In the genomic region with DNA sequence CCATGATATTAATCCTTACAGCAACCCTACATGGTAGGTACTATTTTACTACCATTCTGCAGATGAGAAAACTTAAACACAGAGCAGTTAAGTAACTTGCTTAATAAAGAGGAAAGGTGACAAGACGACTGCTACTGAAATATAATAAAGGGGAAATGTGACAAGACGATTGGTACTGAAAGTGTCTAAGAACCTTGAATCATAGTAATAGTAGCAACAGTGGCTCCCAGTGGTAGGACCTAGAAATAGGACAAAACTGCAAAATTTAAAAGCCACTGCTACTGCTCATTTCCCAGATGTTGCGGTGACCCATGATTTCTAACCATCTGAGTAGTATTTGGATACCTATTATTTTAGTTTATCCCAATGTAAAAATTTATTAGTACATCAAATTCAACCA, we compare ENCODE assay signal across 8 cellular contexts.
DNase-seq lines count a peak whose midpoint lies in the region; ATAC-seq and TF ChIP-seq lines count a peak whose summit lies in the region.

No MANE protein-coding gene starts in this region.

- no peak overlapping the region for H3K27ac Mint-ChIP-seq in HFFc6
- H3K27ac Mint-ChIP-seq in activated naive CD4-positive, alpha-beta T cell treated with anti-CD3 and anti-CD28 coated beads, Interleukin-2, amount 50 U/mL, for 72 hours = no peak overlapping the region

- H3K9ac ChIP-seq in mesendoderm (ENCODE audit: low read length) = no peak overlapping the region

- no peak overlapping the region for H3K4ac ChIP-seq in mesendoderm (ENCODE audit: low read depth, low read length)

- no peaks in the 10 kb centered on the region for H3K9me3 Mint-ChIP-seq in HFFc6
- H3K9me3 Mint-ChIP-seq in activated naive CD4-positive, alpha-beta T cell treated with anti-CD3 and anti-CD28 coated beads, Interleukin-2, amount 50 U/mL, for 72 hours = no peaks in the 10 kb centered on the region

- no peaks in the 10 kb centered on the region for H3K79me1 ChIP-seq in mesendoderm (ENCODE audit: low read length)

- DNase-seq in HFFc6 = no peak
- DNase-seq in NCI-H748 (lab: John Stamatoyannopoulos, UW; ENCODE audit: unreplicated experiment) = peak; percentile 5
- DNase-seq in mesendoderm = peak; percentile 45
- DNase-seq in cerebellar nuclear complex (lab: John Stamatoyannopoulos, UW) = no peak
- DNase-seq in activated naive CD4-positive, alpha-beta T cell treated with anti-CD3 and anti-CD28 coated beads, Interleukin-2, amount 50 U/mL, for 72 hours (ENCODE audit: low spot score in 2 of 2) = no peak
- no peak for DNase-seq in activated T-cell treated with anti-CD3 and anti-CD28 coated beads, Interleukin-2, amount 50 U/mL, for 48 hours

- H3K18ac ChIP-seq in mesendoderm (ENCODE audit: low read length) = no peak overlapping the region

- H3K4me1 Mint-ChIP-seq in HFFc6 (ENCODE audit: low read depth) = no peaks in the 10 kb centered on the region

- peak; percentile 49 for ATAC-seq in GM18508 (IDR thresholded peaks at IDR 0.05; ENCODE audit: insufficient read depth, unreplicated experiment)
- no peak for ATAC-seq in esophagus mucosa
- no peak for ATAC-seq in activated naive CD4-positive, alpha-beta T cell treated with anti-CD3 and anti-CD28 coated beads, Interleukin-2, amount 50 U/mL, for 72 hours

- H3K23ac ChIP-seq in mesendoderm (ENCODE audit: low read length) = no peak overlapping the region

- H3K27me3 Mint-ChIP-seq in HFFc6 (ENCODE audit: insufficient read depth) = no peaks in the 10 kb centered on the region; the same call in 1 of the 2 replicates

- no peak overlapping the region for H3K56ac ChIP-seq in mesendoderm (ENCODE audit: low read length)

- H2BK120ac ChIP-seq in mesendoderm (ENCODE audit: low read depth, low read length) = no peak overlapping the region

- H3K4me2 ChIP-seq in mesendoderm (ENCODE audit: low read length) = no peak overlapping the region

- no peaks in the 10 kb centered on the region for H3K36me3 ChIP-seq in mesendoderm (ENCODE audit: control insufficient read depth, insufficient read depth, low read length)

- H3K4me1 ChIP-seq in mesendoderm (ENCODE audit: control insufficient read depth, low read depth, low read length) = no peaks in the 10 kb centered on the region

- H2AK5ac ChIP-seq in mesendoderm (ENCODE audit: low read length) = no peak overlapping the region

- H3K36me3 Mint-ChIP-seq in HFFc6 (ENCODE audit: low read depth) = no peaks in the 10 kb centered on the region
- no peaks in the 10 kb centered on the region for H3K36me3 Mint-ChIP-seq in activated naive CD4-positive, alpha-beta T cell treated with anti-CD3 and anti-CD28 coated beads, Interleukin-2, amount 50 U/mL, for 72 hours

- TF ChIP-seq CTCF in HFFc6 (IDR thresholded peaks at IDR 0.05) = peak; percentile 51

- H3K4me3 ChIP-seq in mesendoderm (ENCODE audit: low read length) = no peak overlapping the region

- no CpG with 5 or more reads among the region's 3 CpGs for WGBS in mesendoderm (ENCODE audit: extremely low coverage, insufficient coverage, low lambda C conversion rate)

- H4K8ac ChIP-seq in mesendoderm (ENCODE audit: low read depth, low read length) = no peak overlapping the region

- H3K27me3 ChIP-seq in mesendoderm (ENCODE audit: insufficient read depth, low read length, poor library complexity) = no peaks in the 10 kb centered on the region

- H3K27ac ChIP-seq in mesendoderm (ENCODE audit: low read depth, low read length) = no peak overlapping the region

- H3K4me3 Mint-ChIP-seq in HFFc6 = no peak overlapping the region

- H3K79me2 ChIP-seq in mesendoderm (ENCODE audit: control insufficient read depth, insufficient read depth, low read length) = no peaks in the 10 kb centered on the region

- H4K5ac ChIP-seq in mesendoderm (ENCODE audit: low read length) = no peak overlapping the region

- no peak overlapping the region for H2BK15ac ChIP-seq in mesendoderm (replicated peaks; ENCODE audit: low read depth)

- no peak overlapping the region for H2BK5ac ChIP-seq in mesendoderm (ENCODE audit: low read length)

Comparison
In these comparisons a context has a peak if more than half of its experiments do, and no peak if none do; other contexts are left out.
1. DNase-seq: peak in NCI-H748 (single experiment) and mesendoderm (single experiment); none in HFFc6 (single experiment), cerebellar nuclear complex (0 of 2), activated naive CD4-positive, alpha-beta T cell treated with anti-CD3 and anti-CD28 coated beads, Interleukin-2, amount 50 U/mL, for 72 hours (0 of 2) and activated T-cell treated with anti-CD3 and anti-CD28 coated beads, Interleukin-2, amount 50 U/mL, for 48 hours (0 of 2).